ENCODE assay signal across 1 cellular context in genomic region chr1:36386262-36387140, GRCh38.
TF ChIP-seq lines count a peak whose summit lies in the region.

No MANE protein-coding gene starts in this region.

TF ChIP-seq in K562, 482 proteins besides CTCF, POLR2A, EP300 and RAD21 (continued from another document and continues in another):
- TF ChIP-seq ILK (tag; IDR thresholded peaks at IDR 0.05; ENCODE audit: borderline replicate concordance, low read depth) (no peak), HDAC1 (IDR thresholded peaks at IDR 0.05) (peak; percentile 39 to 83; a peak in 2 of 4 replicates), KDM4B (IDR thresholded peaks at IDR 0.05; ENCODE audit: borderline replicate concordance in 2 of 2, low read depth in 1 of 2) (peak in 1 of 2 experiments; percentile 66; a peak in 1 of 4 replicates), HEY1 (CRISPR knock-in tag; IDR thresholded peaks at IDR 0.05; ENCODE audit: borderline replicate concordance) (peak; percentile 69), BHLHE40 (IDR thresholded peaks at IDR 0.05; ENCODE audit: low read length) (peak; percentile 66), AFF1 (IDR thresholded peaks at IDR 0.05; ENCODE audit: low read depth in 1 of 2, partially characterized antibody in 2 of 2) (peak; percentile 73 to 90), ZNF384 (IDR thresholded peaks at IDR 0.05; ENCODE audit: low read depth, low read length) (peak; percentile 27; the same call in 1 of the 2 replicates), SP2 (IDR thresholded peaks at IDR 0.05; ENCODE audit: extremely low read depth, low read depth, low read length, poor library complexity, severe bottlenecking) (no peak), NFE2L1 (tag; IDR thresholded peaks at IDR 0.05; ENCODE audit: borderline replicate concordance, low read depth) (peak; percentile 36; the same call in 1 of the 2 replicates), L3MBTL2 (IDR thresholded peaks at IDR 0.05) (peak; percentile 74), ZNF224 (CRISPR knock-in tag; IDR thresholded peaks at IDR 0.05) (peak; percentile 69; the same call in 1 of the 2 replicates), DACH1 (IDR thresholded peaks at IDR 0.05; ENCODE audit: partially characterized antibody) (peak; percentile 88), ZBTB17 (CRISPR knock-in tag; IDR thresholded peaks at IDR 0.05) (peak; percentile 81), MTA3 (IDR thresholded peaks at IDR 0.05; ENCODE audit: borderline replicate concordance) (peak; percentile 97), BCLAF1 (IDR thresholded peaks at IDR 0.05; ENCODE audit: borderline replicate concordance in 1 of 2, control insufficient read depth in 1 of 2, low read depth in 2 of 2, low read length in 1 of 2) (no peak), ZFPM2 (CRISPR knock-in tag; IDR thresholded peaks at IDR 0.05) (no peak; the same call in 1 of the 2 replicates), ZHX1 (conservative IDR thresholded peaks at IDR 0.05; ENCODE audit: low read length) (no peak), KLF13 (tag; IDR thresholded peaks at IDR 0.05; ENCODE audit: borderline replicate concordance, low read depth) (peak; percentile 91; the same call in 1 of the 2 replicates), HSF4 (CRISPR knock-in tag; IDR thresholded peaks at IDR 0.05; ENCODE audit: borderline replicate concordance) (peak; percentile 76; the same call in 1 of the 2 replicates), MBD2 (IDR thresholded peaks at IDR 0.05; ENCODE audit: borderline replicate concordance, low read depth) (peak; percentile 55; the same call in 1 of the 2 replicates), ZNF23 (CRISPR knock-in tag; IDR thresholded peaks at IDR 0.05) (peak; percentile 85), ZKSCAN8 (CRISPR knock-in tag; IDR thresholded peaks at IDR 0.05) (peak; percentile 81), LCOR (CRISPR knock-in tag; IDR thresholded peaks at IDR 0.05) (peak; percentile 92), ETV6 (IDR thresholded peaks at IDR 0.05; ENCODE audit: borderline replicate concordance in 1 of 2, low read depth in 2 of 2, low read length in 1 of 2) (0 out of 4 replicates have a peak, but pooled peaks of 1 of the 2 experiments have one; percentile 5), ETV6 (CRISPR knock-in tag; IDR thresholded peaks at IDR 0.05; ENCODE audit: borderline replicate concordance) (0 out of 2 replicates have a peak, but pooled peaks have one; percentile 36), ZNF766 (CRISPR knock-in tag; conservative IDR thresholded peaks at IDR 0.05) (peak; percentile 94), ZFX (CRISPR knock-in tag; IDR thresholded peaks at IDR 0.05) (peak; percentile 89), XRCC4 (IDR thresholded peaks at IDR 0.05; ENCODE audit: extremely low read depth, insufficient read depth, insufficient read length) (no peak)
- TF ChIP-seq, protein P1, sequence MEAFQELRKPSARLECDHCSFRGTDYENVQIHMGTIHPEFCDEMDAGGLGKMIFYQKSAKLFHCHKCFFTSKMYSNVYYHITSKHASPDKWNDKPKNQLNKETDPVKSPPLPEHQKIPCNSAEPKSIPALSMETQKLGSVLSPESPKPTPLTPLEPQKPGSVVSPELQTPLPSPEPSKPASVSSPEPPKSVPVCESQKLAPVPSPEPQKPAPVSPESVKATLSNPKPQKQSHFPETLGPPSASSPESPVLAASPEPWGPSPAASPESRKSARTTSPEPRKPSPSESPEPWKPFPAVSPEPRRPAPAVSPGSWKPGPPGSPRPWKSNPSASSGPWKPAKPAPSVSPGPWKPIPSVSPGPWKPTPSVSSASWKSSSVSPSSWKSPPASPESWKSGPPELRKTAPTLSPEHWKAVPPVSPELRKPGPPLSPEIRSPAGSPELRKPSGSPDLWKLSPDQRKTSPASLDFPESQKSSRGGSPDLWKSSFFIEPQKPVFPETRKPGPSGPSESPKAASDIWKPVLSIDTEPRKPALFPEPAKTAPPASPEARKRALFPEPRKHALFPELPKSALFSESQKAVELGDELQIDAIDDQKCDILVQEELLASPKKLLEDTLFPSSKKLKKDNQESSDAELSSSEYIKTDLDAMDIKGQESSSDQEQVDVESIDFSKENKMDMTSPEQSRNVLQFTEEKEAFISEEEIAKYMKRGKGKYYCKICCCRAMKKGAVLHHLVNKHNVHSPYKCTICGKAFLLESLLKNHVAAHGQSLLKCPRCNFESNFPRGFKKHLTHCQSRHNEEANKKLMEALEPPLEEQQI (IDR thresholded peaks at IDR 0.05) = no peak; the same call in 1 of the 2 replicates
- TF ChIP-seq, protein P2, sequence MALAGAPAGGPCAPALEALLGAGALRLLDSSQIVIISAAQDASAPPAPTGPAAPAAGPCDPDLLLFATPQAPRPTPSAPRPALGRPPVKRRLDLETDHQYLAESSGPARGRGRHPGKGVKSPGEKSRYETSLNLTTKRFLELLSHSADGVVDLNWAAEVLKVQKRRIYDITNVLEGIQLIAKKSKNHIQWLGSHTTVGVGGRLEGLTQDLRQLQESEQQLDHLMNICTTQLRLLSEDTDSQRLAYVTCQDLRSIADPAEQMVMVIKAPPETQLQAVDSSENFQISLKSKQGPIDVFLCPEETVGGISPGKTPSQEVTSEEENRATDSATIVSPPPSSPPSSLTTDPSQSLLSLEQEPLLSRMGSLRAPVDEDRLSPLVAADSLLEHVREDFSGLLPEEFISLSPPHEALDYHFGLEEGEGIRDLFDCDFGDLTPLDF (CRISPR knock-in tag; IDR thresholded peaks at IDR 0.05) = peak; percentile 78
- TF ChIP-seq, protein P3, sequence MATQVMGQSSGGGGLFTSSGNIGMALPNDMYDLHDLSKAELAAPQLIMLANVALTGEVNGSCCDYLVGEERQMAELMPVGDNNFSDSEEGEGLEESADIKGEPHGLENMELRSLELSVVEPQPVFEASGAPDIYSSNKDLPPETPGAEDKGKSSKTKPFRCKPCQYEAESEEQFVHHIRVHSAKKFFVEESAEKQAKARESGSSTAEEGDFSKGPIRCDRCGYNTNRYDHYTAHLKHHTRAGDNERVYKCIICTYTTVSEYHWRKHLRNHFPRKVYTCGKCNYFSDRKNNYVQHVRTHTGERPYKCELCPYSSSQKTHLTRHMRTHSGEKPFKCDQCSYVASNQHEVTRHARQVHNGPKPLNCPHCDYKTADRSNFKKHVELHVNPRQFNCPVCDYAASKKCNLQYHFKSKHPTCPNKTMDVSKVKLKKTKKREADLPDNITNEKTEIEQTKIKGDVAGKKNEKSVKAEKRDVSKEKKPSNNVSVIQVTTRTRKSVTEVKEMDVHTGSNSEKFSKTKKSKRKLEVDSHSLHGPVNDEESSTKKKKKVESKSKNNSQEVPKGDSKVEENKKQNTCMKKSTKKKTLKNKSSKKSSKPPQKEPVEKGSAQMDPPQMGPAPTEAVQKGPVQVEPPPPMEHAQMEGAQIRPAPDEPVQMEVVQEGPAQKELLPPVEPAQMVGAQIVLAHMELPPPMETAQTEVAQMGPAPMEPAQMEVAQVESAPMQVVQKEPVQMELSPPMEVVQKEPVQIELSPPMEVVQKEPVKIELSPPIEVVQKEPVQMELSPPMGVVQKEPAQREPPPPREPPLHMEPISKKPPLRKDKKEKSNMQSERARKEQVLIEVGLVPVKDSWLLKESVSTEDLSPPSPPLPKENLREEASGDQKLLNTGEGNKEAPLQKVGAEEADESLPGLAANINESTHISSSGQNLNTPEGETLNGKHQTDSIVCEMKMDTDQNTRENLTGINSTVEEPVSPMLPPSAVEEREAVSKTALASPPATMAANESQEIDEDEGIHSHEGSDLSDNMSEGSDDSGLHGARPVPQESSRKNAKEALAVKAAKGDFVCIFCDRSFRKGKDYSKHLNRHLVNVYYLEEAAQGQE (CRISPR knock-in tag; IDR thresholded peaks at IDR 0.05; ENCODE audit: low read depth) = 0 out of 2 replicates have a peak, but pooled peaks have one; percentile 65
- TF ChIP-seq, protein P4, sequence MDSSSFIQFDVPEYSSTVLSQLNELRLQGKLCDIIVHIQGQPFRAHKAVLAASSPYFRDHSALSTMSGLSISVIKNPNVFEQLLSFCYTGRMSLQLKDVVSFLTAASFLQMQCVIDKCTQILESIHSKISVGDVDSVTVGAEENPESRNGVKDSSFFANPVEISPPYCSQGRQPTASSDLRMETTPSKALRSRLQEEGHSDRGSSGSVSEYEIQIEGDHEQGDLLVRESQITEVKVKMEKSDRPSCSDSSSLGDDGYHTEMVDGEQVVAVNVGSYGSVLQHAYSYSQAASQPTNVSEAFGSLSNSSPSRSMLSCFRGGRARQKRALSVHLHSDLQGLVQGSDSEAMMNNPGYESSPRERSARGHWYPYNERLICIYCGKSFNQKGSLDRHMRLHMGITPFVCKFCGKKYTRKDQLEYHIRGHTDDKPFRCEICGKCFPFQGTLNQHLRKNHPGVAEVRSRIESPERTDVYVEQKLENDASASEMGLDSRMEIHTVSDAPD (CRISPR knock-in tag; IDR thresholded peaks at IDR 0.05) = peak; percentile 71; the same call in 1 of the 2 replicates
- TF ChIP-seq, protein P5, sequence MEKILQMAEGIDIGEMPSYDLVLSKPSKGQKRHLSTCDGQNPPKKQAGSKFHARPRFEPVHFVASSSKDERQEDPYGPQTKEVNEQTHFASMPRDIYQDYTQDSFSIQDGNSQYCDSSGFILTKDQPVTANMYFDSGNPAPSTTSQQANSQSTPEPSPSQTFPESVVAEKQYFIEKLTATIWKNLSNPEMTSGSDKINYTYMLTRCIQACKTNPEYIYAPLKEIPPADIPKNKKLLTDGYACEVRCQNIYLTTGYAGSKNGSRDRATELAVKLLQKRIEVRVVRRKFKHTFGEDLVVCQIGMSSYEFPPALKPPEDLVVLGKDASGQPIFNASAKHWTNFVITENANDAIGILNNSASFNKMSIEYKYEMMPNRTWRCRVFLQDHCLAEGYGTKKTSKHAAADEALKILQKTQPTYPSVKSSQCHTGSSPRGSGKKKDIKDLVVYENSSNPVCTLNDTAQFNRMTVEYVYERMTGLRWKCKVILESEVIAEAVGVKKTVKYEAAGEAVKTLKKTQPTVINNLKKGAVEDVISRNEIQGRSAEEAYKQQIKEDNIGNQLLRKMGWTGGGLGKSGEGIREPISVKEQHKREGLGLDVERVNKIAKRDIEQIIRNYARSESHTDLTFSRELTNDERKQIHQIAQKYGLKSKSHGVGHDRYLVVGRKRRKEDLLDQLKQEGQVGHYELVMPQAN (IDR thresholded peaks at IDR 0.05; ENCODE audit: borderline replicate concordance) = peak; percentile 86
